22 cellular contexts compared by ENCODE assay signal in genomic region chr10:24703700-24704099, GRCh38. TPM values are rescaled to one million over a fixed set of nuclear protein-coding genes. Genes with fewer than 3 reads are reported as not detected.
A peak's percentile ranks its signal among the peaks of the same experiment; 100 is the strongest.
DNase-seq lines count a peak whose midpoint lies in the region; ATAC-seq and TF ChIP-seq lines count a peak whose summit lies in the region.
"Had no signal": no experiment of that assay in that cellular context is flagged by ENCODE, and none has a peak within 500 bp of the region (broad histone marks: within the 10 kb centered on the region; RNA-seq: fewer than 3 reads in every experiment).

No MANE protein-coding gene starts in this region.

- H3K4me3 ChIP-seq in astrocyte of the cerebellum (ENCODE audit: low read depth, low read length) (no peak overlapping the region), foreskin fibroblast (ENCODE audit: low read depth in 1 of 2, low read length in 2 of 2) (peak overlapping the region in 1 of 2 donors; percentile 27)
- H3K4me3 ChIP-seq: K562, left ventricle myocardium inferior, SJSA1, upper lobe of right lung had no signal

- in situ Hi-C loops in astrocyte of the cerebellum (cut with HindIII; ENCODE audit: low sequenced_read_pairs), result loop anchor here (5.0 kb wide), 1 partner anchor 56 kb away; no protein-coding TSS in a partner anchor

- TF ChIP-seq CTCF in astrocyte of the cerebellum (IDR thresholded peaks at IDR 0.05; ENCODE audit: low read depth, low read length, missing control alignments), result no peak
- TF ChIP-seq CTCF in foreskin fibroblast (IDR thresholded peaks at IDR 0.05; ENCODE audit: low read depth, low read length), result no peak

- ATAC-seq in left ventricle myocardium superior (peak; percentile 29), HG03108 (IDR thresholded peaks at IDR 0.05; ENCODE audit: unreplicated experiment) (no peak), GM18519 (IDR thresholded peaks at IDR 0.05; ENCODE audit: low FRiP score, unreplicated experiment) (no peak)
- ATAC-seq: K562, upper lobe of right lung had no signal

- intact Hi-C loops in left ventricle myocardium superior (cut with micrococcal nuclease), result no loop called here
- intact Hi-C loops in cardiac septum (cut with DNase I), result no loop called here

- DNase-seq in left ventricle myocardium superior (no peak), cardiac septum (ENCODE audit: low spot score) (no peak), astrocyte of the cerebellum (ENCODE audit: low read depth) (peak; percentile 62), foreskin fibroblast (peak; percentile 85 to 94), NCI-H187 (lab: John Stamatoyannopoulos, UW) (no peak), NCI-H1105 treated with DMSO at 0.1 percent for 48 hours (lab: John Stamatoyannopoulos, UW) (no peak)
- DNase-seq: 8988T; activated CD4-positive, alpha-beta T cell treated with anti-CD3 and anti-CD28 coated beads, Interleukin-2, amount 50 U/mL, for 1 hour; activated CD8-positive, alpha-beta memory T cell treated with anti-CD3 and anti-CD28 coated beads, Interleukin-2, amount 50 U/mL, for 48 hours; activated effector memory CD4-positive, alpha-beta T cell treated with anti-CD3 and anti-CD28 coated beads, Interleukin-2, amount 50 U/mL, for 16 hours; central memory CD4-positive, alpha-beta T cell; GDM1; head of caudate nucleus; left ventricle myocardium inferior; NCI-H1694 treated with DMSO at 0.1 percent for 48 hours; retina; T-helper 2 cell; upper lobe of right lung had no signal

RNA-seq across cellular contexts. Expression of gene ARHGAP21, which starts 20.0 kb away (rescaled TPM):
- total RNA-seq in left ventricle myocardium superior, result 57.9 TPM
- 56.4 TPM for total RNA-seq in cardiac septum

Comparison
In these comparisons a context has a peak if more than half of its experiments do, and no peak if none do; other contexts are left out.
1. DNase-seq: peak in astrocyte of the cerebellum (single experiment) and foreskin fibroblast (2 of 2); none in left ventricle myocardium superior (single experiment), cardiac septum (single experiment), NCI-H187 (0 of 2) and NCI-H1105 treated with DMSO at 0.1 percent for 48 hours (single experiment).